ENCODE assay signal across 9 cellular contexts in genomic region chr6:34890526-34890910, GRCh38. TPM values are rescaled to one million over a fixed set of nuclear protein-coding genes. Genes with fewer than 3 reads are reported as not detected.
DNase-seq lines count a peak whose midpoint lies in the region; TF ChIP-seq lines count a peak whose summit lies in the region.
"Had no signal": no experiment of that assay in that cellular context is flagged by ENCODE, and none has a peak within 500 bp of the region (broad histone marks: within the 10 kb centered on the region; RNA-seq: fewer than 3 reads in every experiment).

No MANE protein-coding gene starts in this region.

- DNase-seq in AG04450 (ENCODE audit: low read depth, low spot score) (no peak), Karpas-422 (no peak), breast epithelium (ENCODE audit: low spot score in 2 of 2) (no peak), cerebellar nuclear complex (lab: John Stamatoyannopoulos, UW) (no peak), mesenteric fat pad (ENCODE audit: low spot score) (no peak), DMS114 treated with DMSO at 0.1 percent for 48 hours (lab: John Stamatoyannopoulos, UW; ENCODE audit: unreplicated experiment) (no peak), DMS 273 (lab: John Stamatoyannopoulos, UW; ENCODE audit: unreplicated experiment) (no peak)
- DNase-seq: NCI-H1436 had no signal

- no peak for TF ChIP-seq CTCF in AG04450 (IDR thresholded peaks at IDR 0.05; ENCODE audit: low read depth, low read length)
- TF ChIP-seq CTCF in breast epithelium (IDR thresholded peaks at IDR 0.05) = no peak

- peaks cover 62% of the 10 kb centered on the region for H3K79me2 ChIP-seq in Karpas-422 (ENCODE audit: low read length)

- H3K4me2 ChIP-seq in Karpas-422 (ENCODE audit: low read depth, low read length, poor library complexity, severe bottlenecking) = peak overlapping the region; percentile 95

- CTCF ChIA-PET in AG04450 (lab: Charles Lee) = interaction anchor here (4.6 kb wide), 1 partner anchor 249 kb away, joined by 22 read pairs; no protein-coding TSS in a partner anchor

- H2AFZ ChIP-seq in Karpas-422 (ENCODE audit: low read length) = no peak overlapping the region

- no peaks in the 10 kb centered on the region for H3K27me3 ChIP-seq in AG04450 (ENCODE audit: control insufficient read depth, insufficient read depth, low read length)
- H3K27me3 ChIP-seq in Karpas-422 (ENCODE audit: low read length) = no peaks in the 10 kb centered on the region
- H3K27me3 ChIP-seq in breast epithelium = no peaks in the 10 kb centered on the region
- H3K27me3 ChIP-seq in mucosa of stomach (ENCODE audit: control insufficient read depth, insufficient read depth, low read length) = no peaks in the 10 kb centered on the region

- H3K4me1 ChIP-seq in Karpas-422 (ENCODE audit: low read length) = peaks cover 40% of the 10 kb centered on the region
- peaks cover 0 to 12% of the 10 kb centered on the region in 2 donors for H3K4me1 ChIP-seq in breast epithelium
- H3K4me1 ChIP-seq in mucosa of stomach (ENCODE audit: control insufficient read depth, insufficient read depth, low read length) = peaks cover 10% of the 10 kb centered on the region

- H3K9me2 ChIP-seq in Karpas-422 (replicated peaks; ENCODE audit: insufficient read depth, low read length) = no peaks in the 10 kb centered on the region

- H3K9me3 ChIP-seq in AG04450 (ENCODE audit: control insufficient read depth, insufficient read depth, low read length) (no peaks in the 10 kb centered on the region; the same call in 1 of the 2 replicates), Karpas-422 (ENCODE audit: low read length) (no peaks in the 10 kb centered on the region), breast epithelium (no peaks in the 10 kb centered on the region), mucosa of stomach (ENCODE audit: control insufficient read depth, low read length) (no peaks in the 10 kb centered on the region)

- H3K9ac ChIP-seq in Karpas-422 (ENCODE audit: low read length) (peak overlapping the region; percentile 92), mucosa of stomach (ENCODE audit: low read length) (peak overlapping the region; percentile 54)

- no peaks in the 10 kb centered on the region for H3K36me3 ChIP-seq in Karpas-422 (ENCODE audit: insufficient read depth, low read length)
- no peaks in the 10 kb centered on the region for H3K36me3 ChIP-seq in breast epithelium
- H3K36me3 ChIP-seq in mucosa of stomach (ENCODE audit: control insufficient read depth, insufficient read depth, low read length) = no peaks in the 10 kb centered on the region

- intact Hi-C loops in breast epithelium (cut with DNase I; ENCODE audit: low total_unique reads) = no loop called here

- peaks cover 14% of the 10 kb centered on the region for H4K20me1 ChIP-seq in Karpas-422 (ENCODE audit: insufficient read depth, low read depth, low read length)

- H3K4me3 ChIP-seq in AG04450 (ENCODE audit: low read depth, low read length) (peak overlapping the region; percentile 73), Karpas-422 (ENCODE audit: low read length) (peak overlapping the region; percentile 94), breast epithelium (peak overlapping the region; percentile 59 to 81 (median 75)), mucosa of stomach (ENCODE audit: low read length) (peak overlapping the region; percentile 26)

- H3K27ac ChIP-seq in AG04450 (ENCODE audit: low read depth, low read length) (no peak overlapping the region), Karpas-422 (ENCODE audit: low read length) (no peak overlapping the region), breast epithelium (no peak overlapping the region)

- POLR2A ChIA-PET in AG04450 (lab: Yijun Ruan, JAX) = no interaction called here

- no peak for TF ChIP-seq POLR2A in breast epithelium (IDR thresholded peaks at IDR 0.05)

RNA-seq across cellular contexts. Expression of gene ANKS1A, which starts 1.5 kb away (rescaled TPM):
- polyA plus RNA-seq in AG04450 (2011; rRNA removed) = 5.1 and 6.5 TPM in 2 replicates
- polyA minus RNA-seq in AG04450 (2011; rRNA and poly(A)+ RNA removed) = 13.5 and 14.5 TPM in 2 replicates
- 7.0 and 10.3 TPM in 2 replicates for total RNA-seq in Karpas-422 (2014; rRNA removed; shearing (Covaris generic); ENCODE audit: low replicate concordance)
- total RNA-seq in breast epithelium (10 to 100 TPM; 18.2 to 26.5 (median 23.4) TPM), mesenteric fat pad (21.9 TPM)

RNA-seq across cellular contexts. Expression of gene TAF11, which starts 2.7 kb away (rescaled TPM):
- 29.1 and 35.4 TPM in 2 replicates for polyA plus RNA-seq in AG04450 (2011; rRNA removed)
- 9.0 and 10.7 TPM in 2 replicates for polyA minus RNA-seq in AG04450 (2011; rRNA and poly(A)+ RNA removed)
- 15.9 and 19.1 TPM in 2 replicates for total RNA-seq in Karpas-422 (2014; rRNA removed; shearing (Covaris generic); ENCODE audit: low replicate concordance)
- total RNA-seq in breast epithelium (10 to 100 TPM; 17.4 to 24.2 (median 19.3) TPM), mesenteric fat pad (17.3 TPM)

Comparison
In these comparisons a context has a peak if more than half of its experiments do, and no peak if none do; other contexts are left out.
1. H3K4me3 ChIP-seq: peak in every context shown above with its lines; median percentile 94 in Karpas-422; 75 in breast epithelium; 73 in AG04450; 26 in mucosa of stomach.